Comparison of ENCODE assay signal across 29 cellular contexts in genomic region chr3:98246142-98246541, GRCh38. TPM values are rescaled to one million over a fixed set of nuclear protein-coding genes. Genes with fewer than 3 reads are reported as not detected.
"Had no signal": no experiment of that assay in that cellular context is flagged by ENCODE, and none has a peak within 500 bp of the region (broad histone marks: within the 10 kb centered on the region; RNA-seq: fewer than 3 reads in every experiment).

No MANE protein-coding gene starts in this region.

- H3K4me1 ChIP-seq: esophagus muscularis mucosa, gastrocnemius medialis, heart right ventricle, spleen, tibial artery, upper lobe of right lung had no signal

- H3K27me3 ChIP-seq: esophagus muscularis mucosa, gastrocnemius medialis, heart right ventricle, spleen, tibial artery, upper lobe of right lung had no signal

- DNase-seq: dorsolateral prefrontal cortex; effector memory CD4-positive, alpha-beta T cell; gastrocnemius medialis; heart right ventricle; hypothalamus; kidney glomerular epithelial cell; mammary epithelial cell; natural killer cell; spleen; stimulated activated CD4-positive, alpha-beta T cell treated with anti-CD3 and anti-CD28 coated beads, Interleukin-15, amount 100 ng/mL, for 24 hours; stimulated activated CD4-positive, alpha-beta T cell treated with anti-CD3 and anti-CD28 coated beads, Interleukin-1b, Interleukin-23, amount 100 ng/mL, for 48 hours; stimulated activated CD4-positive, alpha-beta T cell treated with anti-CD3 and anti-CD28 coated beads, Interleukin-4, amount 100 ng/mL, for 24 hours; tibial artery; upper lobe of right lung had no signal

- H3K9me3 ChIP-seq: gastrocnemius medialis, tibial artery, upper lobe of right lung had no signal

- H3K36me3 ChIP-seq: esophagus muscularis mucosa, gastrocnemius medialis, heart right ventricle, spleen, tibial artery, upper lobe of right lung had no signal

- ATAC-seq: gastrocnemius medialis; heart right ventricle; natural killer cell; sciatic nerve; stimulated activated memory B cell treated with anti-CD40 and anti-IgM and Interleukin-4, amounts not matched to agents 10 μg/mL and 1 μg/mL and 100 μg/mL, for 72 hours; upper lobe of right lung had no signal

- H3K4me3 ChIP-seq: coronary artery, dorsolateral prefrontal cortex, esophagus muscularis mucosa, gastrocnemius medialis, heart right ventricle, spleen, tibial artery, upper lobe of right lung had no signal

- H3K27ac ChIP-seq: coronary artery, dorsolateral prefrontal cortex, epithelial cell of prostate, esophagus muscularis mucosa, gastrocnemius medialis, heart right ventricle, spleen, tibial artery, upper lobe of right lung had no signal

RNA-seq across cellular contexts. Expression of gene OR5H6, which starts 17.9 kb away (rescaled TPM):
- total RNA-seq: dorsolateral prefrontal cortex, esophagus muscularis mucosa, fibroblast of villous mesenchyme, gastrocnemius medialis, heart right ventricle, lower leg skin, mammary epithelial cell, mesenteric fat pad, mucosa of gallbladder, myocyte, natural killer cell, neural crest cell, osteocyte, pulmonary artery endothelial cell, sciatic nerve, skeletal muscle tissue, spleen, temporal lobe, upper lobe of right lung had no signal

RNA-seq across cellular contexts. Expression of gene OR5H2, which starts 36.2 kb away (rescaled TPM):
- total RNA-seq: dorsolateral prefrontal cortex, esophagus muscularis mucosa, fibroblast of villous mesenchyme, gastrocnemius medialis, heart right ventricle, lower leg skin, mammary epithelial cell, mesenteric fat pad, mucosa of gallbladder, myocyte, natural killer cell, neural crest cell, osteocyte, pulmonary artery endothelial cell, sciatic nerve, skeletal muscle tissue, spleen, temporal lobe, upper lobe of right lung had no signal
